In genomic region chr2:14896280-14896679, GRCh38 we compare ENCODE assay signal across 21 cellular contexts.
DNase-seq lines count a peak whose midpoint lies in the region; ATAC-seq, FAIRE-seq and TF ChIP-seq lines count a peak whose summit lies in the region.
"Had no signal": no experiment of that assay in that cellular context is flagged by ENCODE, and none has a peak within 500 bp of the region (broad histone marks: within the 10 kb centered on the region; RNA-seq: fewer than 3 reads in every experiment).

No MANE protein-coding gene starts in this region.

- H3K4me2 ChIP-seq in K562 (ENCODE audit: insufficient read depth, low read length) = no peak overlapping the region
- H3K4me2 ChIP-seq in osteoblast (ENCODE audit: insufficient read depth, low read length) = no peak overlapping the region

- WGBS in K562 (ENCODE audit: insufficient coverage, low coverage, missing lambda C conversion rate) = 5% methylated on average over 7 of the region's 7 CpGs

- H4K20me1 ChIP-seq in K562 (replicated peaks; ENCODE audit: control insufficient read depth, insufficient read depth, low read length) (no peaks in the 10 kb centered on the region), osteoblast (ENCODE audit: insufficient read depth, low read length) (no peaks in the 10 kb centered on the region)

- in situ Hi-C loops in K562 (cut with MboI) = no loop called here
- in situ Hi-C loops in gastrocnemius medialis (cut with MboI; ENCODE audit: low sequenced_read_pairs in 4 of 4) = no loop called here

- TF ChIP-seq RAD21 in K562 (CRISPR knock-in tag; conservative IDR thresholded peaks at IDR 0.05 in 1 of 2, IDR thresholded peaks at IDR 0.05 in 1 of 2) = no peak

- DNase-seq in K562 (ENCODE audit: extremely low read depth in 1 of 4, low spot score in 3 of 4) = no peak
- DNase-seq in fibroblast of mammary gland (ENCODE audit: low read depth) = peak; percentile 68
- DNase-seq in putamen (ENCODE audit: low spot score) = peak; percentile 76
- no peak for DNase-seq in osteoblast (ENCODE audit: insufficient read length, low spot score, missing footprints)
- DNase-seq in RWPE1 (ENCODE audit: low spot score) = no peak
- DNase-seq in gastrocnemius medialis = no peak
- DNase-seq: ACHN; BE2C; Caco-2; CD4-positive, alpha-beta T cell; DMS153; DMS79; GDM1; GOT3; H7; HFFc6 had no signal

- CTCF ChIA-PET in K562 (lab: Yijun Ruan, JAX; ENCODE audit: low intra/inter-chr PET ratio) (interaction anchor here (0.6 kb wide), 1 partner anchor 7 kb away, joined by 3 read pairs; no protein-coding TSS in a partner anchor), RWPE1 (lab: Yijun Ruan, JAX) (no interaction called here)

- ATAC-seq in K562 (no peak), HG02623 (IDR thresholded peaks at IDR 0.05; ENCODE audit: unreplicated experiment) (no peak), gastrocnemius medialis (no peak)
- ATAC-seq: HCT116 had no signal

- POLR2A ChIA-PET in K562 (lab: Yijun Ruan, JAX) (no interaction called here), RWPE1 (lab: Yijun Ruan, JAX; ENCODE audit: low non-redundant PET) (no interaction called here)

- H3K9me3 ChIP-seq in K562 (replicated peaks; ENCODE audit: control insufficient read depth, insufficient read depth, low read depth, low read length) (no peaks in the 10 kb centered on the region), osteoblast (ENCODE audit: low read depth, low read length) (no peaks in the 10 kb centered on the region), gastrocnemius medialis (no peaks in the 10 kb centered on the region)
- H3K9me3 ChIP-seq: BE2C, Caco-2 had no signal

- intact Hi-C loops in K562 (cut with micrococcal nuclease) (no loop called here), gastrocnemius medialis (cut with DNase I; ENCODE audit: low total_unique reads) (no loop called here)

- no peaks in the 10 kb centered on the region for H3K36me3 ChIP-seq in K562 (ENCODE audit: control insufficient read depth, insufficient read depth, low read length)
- H3K36me3 ChIP-seq in osteoblast (ENCODE audit: insufficient read depth, low read length) = no peaks in the 10 kb centered on the region
- H3K36me3 ChIP-seq in gastrocnemius medialis = no peaks in the 10 kb centered on the region
- H3K36me3 ChIP-seq: BE2C had no signal

- H3K79me2 ChIP-seq in K562 (ENCODE audit: control insufficient read depth, insufficient read depth, low read length) = no peaks in the 10 kb centered on the region
- H3K79me2 ChIP-seq in osteoblast (ENCODE audit: insufficient read depth, low read length) = no peaks in the 10 kb centered on the region

- no peak for TF ChIP-seq EP300 in K562 (IDR thresholded peaks at IDR 0.05; ENCODE audit: low read length)

- BruUV-seq in K562 (replicated peaks; lab: Mats Ljungman, UMichigan) = no TSS peak

- H2AFZ ChIP-seq in K562 (ENCODE audit: low read depth, low read length) = no peak overlapping the region
- H2AFZ ChIP-seq in osteoblast (ENCODE audit: low read length) = no peak overlapping the region

- no peak overlapping the region for H3K4me3 ChIP-seq in K562
- H3K4me3 ChIP-seq in fibroblast of mammary gland (ENCODE audit: control insufficient read depth, low read depth, low read length) = no peak overlapping the region
- H3K4me3 ChIP-seq in osteoblast (ENCODE audit: insufficient read depth, low read length) = no peak overlapping the region
- H3K4me3 ChIP-seq in gastrocnemius medialis = no peak overlapping the region

- H3K9me1 ChIP-seq in K562 (ENCODE audit: control insufficient read depth, insufficient read depth, low read length) = no peaks in the 10 kb centered on the region

- no peak for TF ChIP-seq POLR2A in K562 (conservative IDR thresholded peaks at IDR 0.05)
- TF ChIP-seq POLR2A in gastrocnemius medialis (IDR thresholded peaks at IDR 0.05) = no peak

- H3K27me3 ChIP-seq in K562 (ENCODE audit: control insufficient read depth in 2 of 2, insufficient read depth in 2 of 2, low read length in 2 of 2) (no peaks in the 10 kb centered on the region), osteoblast (ENCODE audit: insufficient read depth, low read length) (no peaks in the 10 kb centered on the region), gastrocnemius medialis (no peaks in the 10 kb centered on the region)
- H3K27me3 ChIP-seq: BE2C had no signal

- no peak for TF ChIP-seq CTCF in K562 (IDR thresholded peaks at IDR 0.05 in 2 of 3, conservative IDR thresholded peaks at IDR 0.05 in 1 of 3; ENCODE audit: insufficient read depth in 2 of 3, low read depth in 1 of 3, low read length in 3 of 3)
- TF ChIP-seq CTCF in fibroblast of mammary gland (conservative IDR thresholded peaks at IDR 0.05; ENCODE audit: control insufficient read depth, insufficient read depth, low read depth, low read length) = no peak
- TF ChIP-seq CTCF in osteoblast (IDR thresholded peaks at IDR 0.05; ENCODE audit: extremely low read depth, low read depth, low read length) = no peak
- no peak for TF ChIP-seq CTCF in RWPE1 (conservative IDR thresholded peaks at IDR 0.05; ENCODE audit: low read depth)
- no peak for TF ChIP-seq CTCF in gastrocnemius medialis (IDR thresholded peaks at IDR 0.05 in 4 of 5, conservative IDR thresholded peaks at IDR 0.05 in 1 of 5)

- no peak overlapping the region for H3K9ac ChIP-seq in K562 (ENCODE audit: insufficient read depth in 1 of 2, low read depth in 2 of 2, low read length in 2 of 2)

- FAIRE-seq in K562 (lab: Jason Lieb, UNC) = no peak
- FAIRE-seq: A204.1, HepG2 had no signal

- H3K4me1 ChIP-seq in K562 (replicated peaks in 1 of 2; ENCODE audit: control insufficient read depth in 2 of 2, insufficient read depth in 2 of 2, low read length in 2 of 2) (no peaks in the 10 kb centered on the region), osteoblast (ENCODE audit: insufficient read depth, low read length) (no peaks in the 10 kb centered on the region), gastrocnemius medialis (no peaks in the 10 kb centered on the region)
- H3K4me1 ChIP-seq: BE2C, Caco-2 had no signal

- H3K27ac ChIP-seq in K562 (ENCODE audit: extremely low read depth, low read depth, low read length) (no peak overlapping the region), osteoblast (ENCODE audit: low read depth, low read length) (no peak overlapping the region), RWPE1 (no peak overlapping the region), gastrocnemius medialis (no peak overlapping the region)
- H3K27ac ChIP-seq: C4-2B had no signal

TF ChIP-seq in K562, 482 proteins besides CTCF, POLR2A, EP300 and RAD21:
- TF ChIP-seq BRCA1 (IDR thresholded peaks at IDR 0.05) (no peak), BRCA1 (CRISPR knock-in tag; IDR thresholded peaks at IDR 0.05) (no peak), EGR1 (conservative IDR thresholded peaks at IDR 0.05) (peak; percentile 50), CCNT2 (IDR thresholded peaks at IDR 0.05; ENCODE audit: borderline replicate concordance, extremely low read depth, insufficient read length, low read depth, low read length) (no peak), MAFG (tag; conservative IDR thresholded peaks at IDR 0.05) (0 out of 2 replicates have a peak, but pooled peaks have one; percentile 4), NFE2 (IDR thresholded peaks at IDR 0.05; ENCODE audit: low read depth) (peak; percentile 42; the same call in 1 of the 2 replicates)
TF ChIP-seq in K562: peak in this region for 3.

Comparison
In these comparisons a context has a peak if more than half of its experiments do, and no peak if none do; other contexts are left out.
1. DNase-seq: peak in fibroblast of mammary gland (single experiment) and putamen (single experiment); none in K562 (0 of 4), osteoblast (single experiment), RWPE1 (single experiment) and gastrocnemius medialis (0 of 2).